ENCODE assay signal across 33 cellular contexts in genomic region chr3:173306110-173306509, GRCh38.
"Had no signal": no experiment of that assay in that cellular context is flagged by ENCODE, and none has a peak within 500 bp of the region (broad histone marks: within the 10 kb centered on the region; RNA-seq: fewer than 3 reads in every experiment).

No MANE protein-coding gene starts in this region.

- H3K4me1 Mint-ChIP-seq: activated CD4-positive, alpha-beta memory T cell treated with anti-CD3 and anti-CD28 coated beads, Interleukin-2, amount 10 ng/mL, durations not matched to agents 7 days and 5 days; activated CD4-positive, alpha-beta T cell treated with anti-CD3 and anti-CD28 coated beads for 36 hours; activated CD4-positive, alpha-beta T cell treated with anti-CD3 and anti-CD28 coated beads, Interleukin-2, amount 10 ng/mL, durations not matched to agents 7 days and 5 days; activated CD8-positive, alpha-beta memory T cell treated with anti-CD3 and anti-CD28 coated beads, Interleukin-2, amount 10 ng/mL, durations not matched to agents 7 days and 5 days; activated naive CD4-positive, alpha-beta T cell treated with anti-CD3 and anti-CD28 coated beads, Interleukin-2, amount 10 ng/mL, durations not matched to agents 7 days and 5 days; activated naive CD4-positive, alpha-beta T cell treated with anti-CD3 and anti-CD28 coated beads, Interleukin-2, amount 50 U/mL, for 24 hours; activated naive CD8-positive, alpha-beta T cell treated with anti-CD3 and anti-CD28 coated beads, Interleukin-2, amount 10 ng/mL, durations not matched to agents 7 days and 5 days; activated naive CD8-positive, alpha-beta T cell treated with anti-CD3 and anti-CD28 coated beads, Interleukin-2, amount 50 U/mL, for 24 hours had no signal

- H3K27ac Mint-ChIP-seq: activated CD4-positive, alpha-beta memory T cell treated with anti-CD3 and anti-CD28 coated beads, Interleukin-2, amount 10 ng/mL, durations not matched to agents 7 days and 5 days; activated CD4-positive, alpha-beta T cell treated with anti-CD3 and anti-CD28 coated beads for 36 hours; activated CD4-positive, alpha-beta T cell treated with anti-CD3 and anti-CD28 coated beads, Interleukin-2, amount 10 ng/mL, durations not matched to agents 7 days and 5 days; activated CD8-positive, alpha-beta memory T cell treated with anti-CD3 and anti-CD28 coated beads, Interleukin-2, amount 10 ng/mL, durations not matched to agents 7 days and 5 days; activated CD8-positive, alpha-beta T cell treated with anti-CD3 and anti-CD28 coated beads, Interleukin-2, amount 10 ng/mL, durations not matched to agents 7 days and 5 days; activated naive CD4-positive, alpha-beta T cell treated with anti-CD3 and anti-CD28 coated beads, Interleukin-2, amount 10 ng/mL, durations not matched to agents 7 days and 5 days; activated naive CD4-positive, alpha-beta T cell treated with anti-CD3 and anti-CD28 coated beads, Interleukin-2, amount 50 U/mL, for 24 hours; activated naive CD8-positive, alpha-beta T cell; activated naive CD8-positive, alpha-beta T cell treated with anti-CD3 and anti-CD28 coated beads, Interleukin-2, amount 10 ng/mL, durations not matched to agents 7 days and 5 days; activated naive CD8-positive, alpha-beta T cell treated with anti-CD3 and anti-CD28 coated beads, Interleukin-2, amount 50 U/mL, for 24 hours; activated T-cell treated with anti-CD3 and anti-CD28 coated beads, Interleukin-2, amount 50 U/mL, for 24 hours; activated T-helper 2 cell treated with anti-CD3 and anti-CD28 coated beads, Interferon-gamma antibody, Interleukin-2, Interleukin-4, amounts not matched to agents 10 μg/mL and 5 μg/mL and 100 μg/mL, durations not matched to agents 14 hours and 24 hours and 36 hours; T-helper 1 cell treated with Interleukin-12 subunit alpha and Interleukin-12 subunit beta and Interleukin-4 antibody, amounts not matched to agents 30 μg/mL and 1 μg/mL, for 36 hours; T-helper 2 cell treated with Interferon-gamma antibody and Interleukin-4, amounts not matched to agents 5 μg/mL and 100 μg/mL, for 36 hours had no signal

- ATAC-seq: activated CD4-positive, alpha-beta T cell treated with anti-CD3 and anti-CD28 coated beads for 36 hours; activated CD4-positive, CD25-positive, alpha-beta regulatory T cell treated with anti-CD3 and anti-CD28 coated beads, Interleukin-2, amount 50 U/mL, for 24 hours; activated CD8-positive, alpha-beta memory T cell treated with anti-CD3 and anti-CD28 coated beads, Interleukin-2, amount 10 ng/mL, durations not matched to agents 7 days and 5 days; activated CD8-positive, alpha-beta T cell treated with anti-CD3 and anti-CD28 coated beads, Interleukin-2, amount 10 ng/mL, durations not matched to agents 7 days and 5 days; activated naive CD8-positive, alpha-beta T cell treated with anti-CD3 and anti-CD28 coated beads, Interleukin-2, amount 50 U/mL, for 24 hours; body of pancreas had no signal

- H3K4me3 ChIP-seq: body of pancreas, breast epithelium had no signal

- DNase-seq: activated CD4-positive, alpha-beta memory T cell treated with anti-CD3 and anti-CD28 coated beads, Interleukin-2, amount 10 ng/mL, durations not matched to agents 7 days and 5 days; activated CD4-positive, alpha-beta T cell treated with anti-CD3 and anti-CD28 coated beads for 1 hour; activated CD4-positive, alpha-beta T cell treated with anti-CD3 and anti-CD28 coated beads for 36 hours; activated CD4-positive, alpha-beta T cell treated with anti-CD3 and anti-CD28 coated beads for 48 hours; activated CD4-positive, alpha-beta T cell treated with anti-CD3 and anti-CD28 coated beads, Interleukin-2, amount 10 ng/mL, durations not matched to agents 7 days and 5 days; activated CD4-positive, alpha-beta T cell treated with anti-CD3 and anti-CD28 coated beads, Interleukin-2, amount 50 U/mL, for 48 hours; activated CD4-positive, CD25-positive, alpha-beta regulatory T cell; activated CD8-positive, alpha-beta memory T cell treated with anti-CD3 and anti-CD28 coated beads for 24 hours; activated CD8-positive, alpha-beta memory T cell treated with anti-CD3 and anti-CD28 coated beads, Interleukin-2, amount 10 ng/mL, durations not matched to agents 7 days and 5 days; activated CD8-positive, alpha-beta memory T cell treated with anti-CD3 and anti-CD28 coated beads, Interleukin-2, amount 50 U/mL, for 48 hours; activated CD8-positive, alpha-beta T cell treated with anti-CD3 and anti-CD28 coated beads, Interleukin-2, amount 10 ng/mL, durations not matched to agents 7 days and 5 days; activated effector memory CD4-positive, alpha-beta T cell treated with Interleukin-2 at 50 U/mL for 16 hours; activated gamma-delta T cell; activated naive CD4-positive, alpha-beta T cell treated with anti-CD3 and anti-CD28 coated beads, Interleukin-2, amount 10 ng/mL, durations not matched to agents 7 days and 5 days; activated naive CD4-positive, alpha-beta T cell treated with Interleukin-2 at 50 U/mL for 16 hours; activated naive CD8-positive, alpha-beta T cell treated with anti-CD3 and anti-CD28 coated beads, Interleukin-2, amount 10 ng/mL, durations not matched to agents 7 days and 5 days; activated naive CD8-positive, alpha-beta T cell treated with anti-CD3 and anti-CD28 coated beads, Interleukin-2, amount 50 U/mL, for 24 hours; activated T-cell treated with anti-CD3 and anti-CD28 coated beads, Interleukin-2, amount 50 U/mL, for 24 hours; activated T-cell treated with anti-CD3 and anti-CD28 coated beads, Interleukin-2, amount 50 U/mL, for 48 hours; aorta; body of pancreas; brain microvascular endothelial cell; central memory CD4-positive, alpha-beta T cell; T-helper 2 cell; T-helper 9 cell had no signal

- H3K9me3 ChIP-seq: body of pancreas, breast epithelium had no signal

- H3K27me3 ChIP-seq: body of pancreas, brain microvascular endothelial cell, breast epithelium had no signal

- H3K36me3 Mint-ChIP-seq: activated CD8-positive, alpha-beta memory T cell treated with anti-CD3 and anti-CD28 coated beads, Interleukin-2, amount 10 ng/mL, durations not matched to agents 7 days and 5 days; activated naive CD4-positive, alpha-beta T cell treated with anti-CD3 and anti-CD28 coated beads, Interleukin-2, amount 10 ng/mL, durations not matched to agents 7 days and 5 days; activated naive CD4-positive, alpha-beta T cell treated with anti-CD3 and anti-CD28 coated beads, Interleukin-2, amount 50 U/mL, for 24 hours; activated naive CD8-positive, alpha-beta T cell; activated naive CD8-positive, alpha-beta T cell treated with anti-CD3 and anti-CD28 coated beads, Interleukin-2, amount 10 ng/mL, durations not matched to agents 7 days and 5 days had no signal

- H3K4me3 Mint-ChIP-seq: activated CD4-positive, alpha-beta memory T cell treated with anti-CD3 and anti-CD28 coated beads, Interleukin-2, amount 10 ng/mL, durations not matched to agents 7 days and 5 days; activated CD4-positive, alpha-beta T cell treated with anti-CD3 and anti-CD28 coated beads for 36 hours; activated CD4-positive, alpha-beta T cell treated with anti-CD3 and anti-CD28 coated beads, Interleukin-2, amount 10 ng/mL, durations not matched to agents 7 days and 5 days; activated CD8-positive, alpha-beta memory T cell treated with anti-CD3 and anti-CD28 coated beads, Interleukin-2, amount 10 ng/mL, durations not matched to agents 7 days and 5 days; activated CD8-positive, alpha-beta T cell treated with anti-CD3 and anti-CD28 coated beads, Interleukin-2, amount 10 ng/mL, durations not matched to agents 7 days and 5 days; activated naive CD4-positive, alpha-beta T cell treated with anti-CD3 and anti-CD28 coated beads, Interleukin-2, amount 10 ng/mL, durations not matched to agents 7 days and 5 days; activated naive CD4-positive, alpha-beta T cell treated with anti-CD3 and anti-CD28 coated beads, Interleukin-2, amount 50 U/mL, for 24 hours; activated naive CD8-positive, alpha-beta T cell; activated naive CD8-positive, alpha-beta T cell treated with anti-CD3 and anti-CD28 coated beads, Interleukin-2, amount 10 ng/mL, durations not matched to agents 7 days and 5 days; activated naive CD8-positive, alpha-beta T cell treated with anti-CD3 and anti-CD28 coated beads, Interleukin-2, amount 50 U/mL, for 24 hours; activated T-cell treated with anti-CD3 and anti-CD28 coated beads, Interleukin-2, amount 50 U/mL, for 24 hours; T-helper 1 cell treated with Interleukin-12 subunit alpha and Interleukin-12 subunit beta and Interleukin-4 antibody, amounts not matched to agents 30 μg/mL and 1 μg/mL, for 36 hours; T-helper 2 cell treated with Interferon-gamma antibody and Interleukin-4, amounts not matched to agents 5 μg/mL and 100 μg/mL, for 36 hours had no signal

- H3K4me1 ChIP-seq: body of pancreas, breast epithelium had no signal

- H3K36me3 ChIP-seq: brain microvascular endothelial cell, breast epithelium had no signal

- H3K27ac ChIP-seq: body of pancreas, brain microvascular endothelial cell, breast epithelium, VCaP had no signal

- H3K9me3 Mint-ChIP-seq: activated CD4-positive, alpha-beta memory T cell treated with anti-CD3 and anti-CD28 coated beads, Interleukin-2, amount 10 ng/mL, durations not matched to agents 7 days and 5 days; activated CD4-positive, alpha-beta T cell treated with anti-CD3 and anti-CD28 coated beads, Interleukin-2, amount 10 ng/mL, durations not matched to agents 7 days and 5 days; activated naive CD4-positive, alpha-beta T cell treated with anti-CD3 and anti-CD28 coated beads, Interleukin-2, amount 10 ng/mL, durations not matched to agents 7 days and 5 days; activated naive CD8-positive, alpha-beta T cell treated with anti-CD3 and anti-CD28 coated beads, Interleukin-2, amount 10 ng/mL, durations not matched to agents 7 days and 5 days; activated naive CD8-positive, alpha-beta T cell treated with anti-CD3 and anti-CD28 coated beads, Interleukin-2, amount 50 U/mL, for 24 hours; activated T-cell treated with anti-CD3 and anti-CD28 coated beads, Interleukin-2, amount 50 U/mL, for 24 hours; activated T-helper 2 cell treated with anti-CD3 and anti-CD28 coated beads, Interferon-gamma antibody, Interleukin-2, Interleukin-4, amounts not matched to agents 10 μg/mL and 5 μg/mL and 100 μg/mL, durations not matched to agents 14 hours and 24 hours and 36 hours; T-helper 1 cell treated with Interleukin-12 subunit alpha and Interleukin-12 subunit beta and Interleukin-4 antibody, amounts not matched to agents 30 μg/mL and 1 μg/mL, for 36 hours; T-helper 2 cell treated with Interferon-gamma antibody and Interleukin-4, amounts not matched to agents 5 μg/mL and 100 μg/mL, for 36 hours had no signal

- H3K27me3 Mint-ChIP-seq: activated CD4-positive, alpha-beta memory T cell treated with anti-CD3 and anti-CD28 coated beads, Interleukin-2, amount 10 ng/mL, durations not matched to agents 7 days and 5 days; activated CD4-positive, alpha-beta T cell treated with anti-CD3 and anti-CD28 coated beads for 36 hours; activated CD4-positive, alpha-beta T cell treated with anti-CD3 and anti-CD28 coated beads, Interleukin-2, amount 10 ng/mL, durations not matched to agents 7 days and 5 days; activated CD8-positive, alpha-beta memory T cell treated with anti-CD3 and anti-CD28 coated beads, Interleukin-2, amount 10 ng/mL, durations not matched to agents 7 days and 5 days; activated naive CD4-positive, alpha-beta T cell treated with anti-CD3 and anti-CD28 coated beads, Interleukin-2, amount 10 ng/mL, durations not matched to agents 7 days and 5 days; activated naive CD4-positive, alpha-beta T cell treated with anti-CD3 and anti-CD28 coated beads, Interleukin-2, amount 50 U/mL, for 24 hours; activated naive CD8-positive, alpha-beta T cell; activated naive CD8-positive, alpha-beta T cell treated with anti-CD3 and anti-CD28 coated beads, Interleukin-2, amount 10 ng/mL, durations not matched to agents 7 days and 5 days; activated naive CD8-positive, alpha-beta T cell treated with anti-CD3 and anti-CD28 coated beads, Interleukin-2, amount 50 U/mL, for 24 hours; activated T-cell treated with anti-CD3 and anti-CD28 coated beads, Interleukin-2, amount 50 U/mL, for 24 hours had no signal
